In genomic region chr19:47353307-47353712, GRCh38 we compare ENCODE assay signal across 1 cellular context.
TF ChIP-seq lines count a peak whose summit lies in the region.

No MANE protein-coding gene starts in this region.

TF ChIP-seq in HepG2, 621 proteins besides CTCF, POLR2A, EP300 and RAD21 (continued from another document and continues in another):
- TF ChIP-seq ZBTB2 (CRISPR knock-in tag; IDR thresholded peaks at IDR 0.05; ENCODE audit: low read depth) = no peak
- peak; percentile 72; the same call in 1 of the 2 replicates for TF ChIP-seq KDM5B (CRISPR knock-in tag; IDR thresholded peaks at IDR 0.05; ENCODE audit: borderline replicate concordance)
- TF ChIP-seq DNMT3B (CRISPR knock-in tag; conservative IDR thresholded peaks at IDR 0.05) = no peak
- peak; percentile 37; the same call in 1 of the 2 replicates for TF ChIP-seq CCDC6 (CRISPR knock-in tag; IDR thresholded peaks at IDR 0.05)
- no peak for TF ChIP-seq ZNF569 (CRISPR knock-in tag; IDR thresholded peaks at IDR 0.05; ENCODE audit: borderline replicate concordance)
- no peak for TF ChIP-seq RORA (CRISPR knock-in tag; IDR thresholded peaks at IDR 0.05)
- TF ChIP-seq ZNF251 (CRISPR knock-in tag; IDR thresholded peaks at IDR 0.05) = no peak
- 0 out of 2 replicates have a peak, but pooled peaks have one; percentile 36 for TF ChIP-seq ZMYM2 (CRISPR knock-in tag; IDR thresholded peaks at IDR 0.05)
- no peak for TF ChIP-seq TERF1 (CRISPR knock-in tag; IDR thresholded peaks at IDR 0.05)
- TF ChIP-seq ZFP37 (CRISPR knock-in tag; IDR thresholded peaks at IDR 0.05; ENCODE audit: borderline replicate concordance) = no peak
- no peak for TF ChIP-seq PAF1 (CRISPR knock-in tag; IDR thresholded peaks at IDR 0.05)
- TF ChIP-seq ZBTB38 (CRISPR knock-in tag; IDR thresholded peaks at IDR 0.05) = peak; percentile 98
- TF ChIP-seq HES4 (CRISPR knock-in tag; IDR thresholded peaks at IDR 0.05; ENCODE audit: borderline replicate concordance) = no peak
- TF ChIP-seq IRF2 (CRISPR knock-in tag; IDR thresholded peaks at IDR 0.05) = 0 out of 2 replicates have a peak, but pooled peaks have one; percentile 28
- TF ChIP-seq PRDM10 (CRISPR knock-in tag; IDR thresholded peaks at IDR 0.05; ENCODE audit: low read depth) = no peak
- no peak for TF ChIP-seq ONECUT2 (CRISPR knock-in tag; IDR thresholded peaks at IDR 0.05)
- TF ChIP-seq ZNF672 (CRISPR knock-in tag; IDR thresholded peaks at IDR 0.05) = no peak
- peak; percentile 49 for TF ChIP-seq BCL6 (CRISPR knock-in tag; IDR thresholded peaks at IDR 0.05)
- no peak for TF ChIP-seq BRCA1 (CRISPR knock-in tag; IDR thresholded peaks at IDR 0.05)
- TF ChIP-seq FOXJ3 (CRISPR knock-in tag; IDR thresholded peaks at IDR 0.05; ENCODE audit: borderline replicate concordance) = peak; percentile 16; the same call in 1 of the 2 replicates
- TF ChIP-seq STAT5B (CRISPR knock-in tag; IDR thresholded peaks at IDR 0.05) = no peak
- no peak for TF ChIP-seq GTF2F1 (IDR thresholded peaks at IDR 0.05; ENCODE audit: low read length)
- no peak for TF ChIP-seq MAFK (conservative IDR thresholded peaks at IDR 0.05 in 1 of 2, IDR thresholded peaks at IDR 0.05 in 1 of 2; ENCODE audit: low read length in 2 of 2)
- TF ChIP-seq ZNF264 (CRISPR knock-in tag; IDR thresholded peaks at IDR 0.05) = peak; percentile 52; the same call in 1 of the 2 replicates
- no peak for TF ChIP-seq ATF7 (IDR thresholded peaks at IDR 0.05)
- TF ChIP-seq ATF7 (CRISPR knock-in tag; IDR thresholded peaks at IDR 0.05) = 0 out of 2 replicates have a peak, but pooled peaks have one; percentile 42
- no peak for TF ChIP-seq SRY (CRISPR knock-in tag; IDR thresholded peaks at IDR 0.05)
- TF ChIP-seq ZUFSP (CRISPR knock-in tag; IDR thresholded peaks at IDR 0.05; ENCODE audit: borderline replicate concordance) = no peak
- TF ChIP-seq SNAI1 (CRISPR knock-in tag; IDR thresholded peaks at IDR 0.05; ENCODE audit: borderline replicate concordance) = no peak
- peak; percentile 91 for TF ChIP-seq ZNF549 (CRISPR knock-in tag; IDR thresholded peaks at IDR 0.05)
- TF ChIP-seq SP2 (CRISPR knock-in tag; IDR thresholded peaks at IDR 0.05) = no peak
- no peak for TF ChIP-seq CENPBD1 (CRISPR knock-in tag; IDR thresholded peaks at IDR 0.05; ENCODE audit: borderline replicate concordance, low read depth)
- TF ChIP-seq REL (CRISPR knock-in tag; conservative IDR thresholded peaks at IDR 0.05) = 0 out of 2 replicates have a peak, but pooled peaks have one; percentile 58
- TF ChIP-seq ELF1 (CRISPR knock-in tag; IDR thresholded peaks at IDR 0.05) = 0 out of 2 replicates have a peak, but pooled peaks have one; percentile 36
- TF ChIP-seq HMGA1 (CRISPR knock-in tag; conservative IDR thresholded peaks at IDR 0.05) = no peak
- TF ChIP-seq ZNF598 (CRISPR knock-in tag; IDR thresholded peaks at IDR 0.05; ENCODE audit: borderline replicate concordance) = no peak
- no peak for TF ChIP-seq BRF2 (CRISPR knock-in tag; IDR thresholded peaks at IDR 0.05)
- no peak for TF ChIP-seq E2F1 (CRISPR knock-in tag; IDR thresholded peaks at IDR 0.05)
- peak; percentile 61; the same call in 1 of the 2 replicates for TF ChIP-seq ERF (CRISPR knock-in tag; IDR thresholded peaks at IDR 0.05)
- TF ChIP-seq MLX (CRISPR knock-in tag; IDR thresholded peaks at IDR 0.05) = 0 out of 2 replicates have a peak, but pooled peaks have one; percentile 65
- TF ChIP-seq ZNF564 (CRISPR knock-in tag; IDR thresholded peaks at IDR 0.05) = 0 out of 2 replicates have a peak, but pooled peaks have one; percentile 75
- TF ChIP-seq ZNF878 (CRISPR knock-in tag; IDR thresholded peaks at IDR 0.05) = no peak
- no peak for TF ChIP-seq HNRNPK (IDR thresholded peaks at IDR 0.05; ENCODE audit: low read depth, low read length, poor library complexity, severe bottlenecking)
- TF ChIP-seq SAP130 (CRISPR knock-in tag; IDR thresholded peaks at IDR 0.05; ENCODE audit: low read depth) = peak; percentile 80
- no peak; the same call in 1 of the 2 replicates for TF ChIP-seq TFDP2 (CRISPR knock-in tag; IDR thresholded peaks at IDR 0.05)
- no peak for TF ChIP-seq RBAK (CRISPR knock-in tag; IDR thresholded peaks at IDR 0.05)
- TF ChIP-seq SATB2 (CRISPR knock-in tag; IDR thresholded peaks at IDR 0.05) = no peak
- TF ChIP-seq ZNF362 (CRISPR knock-in tag; IDR thresholded peaks at IDR 0.05; ENCODE audit: borderline replicate concordance) = no peak
